In the genomic region with DNA sequence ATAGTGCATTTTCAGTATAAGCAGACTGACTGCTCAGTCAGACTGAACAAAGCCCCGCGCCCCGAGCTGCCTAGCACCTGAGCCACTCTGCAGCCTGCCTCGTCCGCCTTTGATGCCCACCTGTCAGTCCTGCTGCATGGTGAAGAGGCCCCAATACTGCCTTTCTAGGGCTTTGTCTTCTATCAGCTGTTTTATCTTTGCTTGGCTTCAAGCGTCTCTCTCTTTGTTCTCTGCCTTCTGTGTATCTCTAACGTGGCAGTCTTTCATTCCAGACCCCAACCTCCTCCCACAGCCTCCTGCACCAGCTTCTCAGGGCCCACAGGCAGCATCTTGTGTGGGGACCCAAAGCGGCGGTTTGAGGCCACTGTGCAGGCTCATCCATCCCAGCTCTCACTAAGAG, we compare ENCODE assay signal across 1 cellular context.
TF ChIP-seq lines count a peak whose summit lies in the region.

No MANE protein-coding gene starts in this region.

TF ChIP-seq in neural cell, 6 proteins besides CTCF, POLR2A, EP300 and RAD21 (continued from another document):
- TF ChIP-seq, protein P1, sequence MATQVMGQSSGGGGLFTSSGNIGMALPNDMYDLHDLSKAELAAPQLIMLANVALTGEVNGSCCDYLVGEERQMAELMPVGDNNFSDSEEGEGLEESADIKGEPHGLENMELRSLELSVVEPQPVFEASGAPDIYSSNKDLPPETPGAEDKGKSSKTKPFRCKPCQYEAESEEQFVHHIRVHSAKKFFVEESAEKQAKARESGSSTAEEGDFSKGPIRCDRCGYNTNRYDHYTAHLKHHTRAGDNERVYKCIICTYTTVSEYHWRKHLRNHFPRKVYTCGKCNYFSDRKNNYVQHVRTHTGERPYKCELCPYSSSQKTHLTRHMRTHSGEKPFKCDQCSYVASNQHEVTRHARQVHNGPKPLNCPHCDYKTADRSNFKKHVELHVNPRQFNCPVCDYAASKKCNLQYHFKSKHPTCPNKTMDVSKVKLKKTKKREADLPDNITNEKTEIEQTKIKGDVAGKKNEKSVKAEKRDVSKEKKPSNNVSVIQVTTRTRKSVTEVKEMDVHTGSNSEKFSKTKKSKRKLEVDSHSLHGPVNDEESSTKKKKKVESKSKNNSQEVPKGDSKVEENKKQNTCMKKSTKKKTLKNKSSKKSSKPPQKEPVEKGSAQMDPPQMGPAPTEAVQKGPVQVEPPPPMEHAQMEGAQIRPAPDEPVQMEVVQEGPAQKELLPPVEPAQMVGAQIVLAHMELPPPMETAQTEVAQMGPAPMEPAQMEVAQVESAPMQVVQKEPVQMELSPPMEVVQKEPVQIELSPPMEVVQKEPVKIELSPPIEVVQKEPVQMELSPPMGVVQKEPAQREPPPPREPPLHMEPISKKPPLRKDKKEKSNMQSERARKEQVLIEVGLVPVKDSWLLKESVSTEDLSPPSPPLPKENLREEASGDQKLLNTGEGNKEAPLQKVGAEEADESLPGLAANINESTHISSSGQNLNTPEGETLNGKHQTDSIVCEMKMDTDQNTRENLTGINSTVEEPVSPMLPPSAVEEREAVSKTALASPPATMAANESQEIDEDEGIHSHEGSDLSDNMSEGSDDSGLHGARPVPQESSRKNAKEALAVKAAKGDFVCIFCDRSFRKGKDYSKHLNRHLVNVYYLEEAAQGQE (IDR thresholded peaks at IDR 0.05; ENCODE audit: borderline replicate concordance) = no peak
- no peak for TF ChIP-seq MXI1 (conservative IDR thresholded peaks at IDR 0.05; ENCODE audit: poor library complexity, severe bottlenecking)
